1 cellular context compared by ENCODE assay signal in genomic region chr7:50449881-50450690, GRCh38.
TF ChIP-seq lines count a peak whose summit lies in the region.

FIGNL1 (minus strand) TSS chr7:50450350; CDS start chr7:50447287, 3,063 bp downstream.

TF ChIP-seq in HepG2, 621 proteins besides CTCF, POLR2A, EP300 and RAD21 (continued from another document):
- no peak for TF ChIP-seq HMGXB3 (CRISPR knock-in tag; IDR thresholded peaks at IDR 0.05; ENCODE audit: borderline replicate concordance)
- no peak for TF ChIP-seq ZNF790 (CRISPR knock-in tag; IDR thresholded peaks at IDR 0.05; ENCODE audit: borderline replicate concordance)
- TF ChIP-seq NAIF1 (CRISPR knock-in tag; IDR thresholded peaks at IDR 0.05; ENCODE audit: borderline replicate concordance), result peak; percentile 39; the same call in 1 of the 2 replicates
- peak; percentile 55; the same call in 1 of the 2 replicates for TF ChIP-seq NCOA1 (CRISPR knock-in tag; IDR thresholded peaks at IDR 0.05)
- peak; percentile 78; the same call in 1 of the 2 replicates for TF ChIP-seq BCL3 (CRISPR knock-in tag; IDR thresholded peaks at IDR 0.05)
- TF ChIP-seq ZNF781 (CRISPR knock-in tag; IDR thresholded peaks at IDR 0.05; ENCODE audit: borderline replicate concordance, not compliant biosample characterization), result no peak
- TF ChIP-seq SYNCRIP (IDR thresholded peaks at IDR 0.05; ENCODE audit: insufficient read depth, low read depth, low read length), result no peak
- TF ChIP-seq ZNF879 (CRISPR knock-in tag; IDR thresholded peaks at IDR 0.05), result peak; percentile 75; the same call in 1 of the 2 replicates
- TF ChIP-seq ZEB1 (IDR thresholded peaks at IDR 0.05; ENCODE audit: insufficient replicate concordance, low read depth), result peak; percentile 61
- peak; percentile 82; the same call in 1 of the 2 replicates for TF ChIP-seq EEA1 (CRISPR knock-in tag; IDR thresholded peaks at IDR 0.05; ENCODE audit: borderline replicate concordance)
- peak; percentile 80 for TF ChIP-seq ASH2L (IDR thresholded peaks at IDR 0.05; ENCODE audit: insufficient read length, low read depth, low read length)
- no peak for TF ChIP-seq ATAD3A (CRISPR knock-in tag; IDR thresholded peaks at IDR 0.05)
- no peak for TF ChIP-seq MIXL1 (CRISPR knock-in tag; IDR thresholded peaks at IDR 0.05)
- TF ChIP-seq SMAD3 (CRISPR knock-in tag; IDR thresholded peaks at IDR 0.05), result no peak
- TF ChIP-seq ZNF792 (CRISPR knock-in tag; IDR thresholded peaks at IDR 0.05), result no peak
- no peak for TF ChIP-seq ZNF720 (CRISPR knock-in tag; IDR thresholded peaks at IDR 0.05)
- TF ChIP-seq NR0B2 (CRISPR knock-in tag; IDR thresholded peaks at IDR 0.05), result peak; percentile 84; the same call in 1 of the 2 replicates
- no peak for TF ChIP-seq ZNF737 (CRISPR knock-in tag; IDR thresholded peaks at IDR 0.05; ENCODE audit: borderline replicate concordance)
- peak; percentile 65; the same call in 1 of the 2 replicates for TF ChIP-seq TOPORS (CRISPR knock-in tag; IDR thresholded peaks at IDR 0.05)
- no peak; the same call in 1 of the 2 replicates for TF ChIP-seq PRMT3 (CRISPR knock-in tag; IDR thresholded peaks at IDR 0.05; ENCODE audit: borderline replicate concordance, low read depth)
- TF ChIP-seq LRRFIP1 (CRISPR knock-in tag; conservative IDR thresholded peaks at IDR 0.05), result no peak
- no peak for TF ChIP-seq HIC2 (CRISPR knock-in tag; IDR thresholded peaks at IDR 0.05; ENCODE audit: low read depth)
- 0 out of 2 replicates have a peak, but pooled peaks have one; percentile 21 for TF ChIP-seq SNAI1 (CRISPR knock-in tag; IDR thresholded peaks at IDR 0.05; ENCODE audit: borderline replicate concordance)
- no peak for TF ChIP-seq ZNF3 (CRISPR knock-in tag; IDR thresholded peaks at IDR 0.05)
- TF ChIP-seq ZNF530 (CRISPR knock-in tag; IDR thresholded peaks at IDR 0.05; ENCODE audit: low read depth), result no peak
- TF ChIP-seq ADNP (CRISPR knock-in tag; IDR thresholded peaks at IDR 0.05), result no peak
- no peak for TF ChIP-seq MEF2D (CRISPR knock-in tag; IDR thresholded peaks at IDR 0.05)
- no peak for TF ChIP-seq ZBTB44 (CRISPR knock-in tag; IDR thresholded peaks at IDR 0.05)
- TF ChIP-seq BATF2 (CRISPR knock-in tag; IDR thresholded peaks at IDR 0.05), result no peak
- TF ChIP-seq ZNF264 (CRISPR knock-in tag; IDR thresholded peaks at IDR 0.05), result no peak
- TF ChIP-seq GMEB2 (CRISPR knock-in tag; IDR thresholded peaks at IDR 0.05; ENCODE audit: low read depth), result peak; percentile 100
- TF ChIP-seq ZNF317 (CRISPR knock-in tag; IDR thresholded peaks at IDR 0.05), result no peak
- no peak for TF ChIP-seq THAP8 (CRISPR knock-in tag; IDR thresholded peaks at IDR 0.05; ENCODE audit: borderline replicate concordance)
- TF ChIP-seq ZNF282 (IDR thresholded peaks at IDR 0.05; ENCODE audit: partially characterized antibody), result no peak
- peak; percentile 87; the same call in 1 of the 2 replicates for TF ChIP-seq KDM5B (CRISPR knock-in tag; IDR thresholded peaks at IDR 0.05; ENCODE audit: borderline replicate concordance)
- peak; percentile 66 for TF ChIP-seq MED8 (CRISPR knock-in tag; IDR thresholded peaks at IDR 0.05; ENCODE audit: insufficient replicate concordance)
- TF ChIP-seq RORA (CRISPR knock-in tag; IDR thresholded peaks at IDR 0.05), result no peak
- TF ChIP-seq ZMYM4 (CRISPR knock-in tag; IDR thresholded peaks at IDR 0.05), result peak; percentile 97
- no peak; the same call in 1 of the 2 replicates for TF ChIP-seq ZNF7 (CRISPR knock-in tag; IDR thresholded peaks at IDR 0.05)
- no peak for TF ChIP-seq NR1H2 (CRISPR knock-in tag; IDR thresholded peaks at IDR 0.05; ENCODE audit: borderline replicate concordance, low read depth)
- peak; percentile 98; the same call in 1 of the 2 replicates for TF ChIP-seq ZNF598 (CRISPR knock-in tag; IDR thresholded peaks at IDR 0.05; ENCODE audit: borderline replicate concordance)
- no peak for TF ChIP-seq ATM (IDR thresholded peaks at IDR 0.05; ENCODE audit: borderline replicate concordance)
- TF ChIP-seq ZNF501 (CRISPR knock-in tag; IDR thresholded peaks at IDR 0.05), result peak; percentile 68; the same call in 1 of the 2 replicates
- TF ChIP-seq RAD51 (IDR thresholded peaks at IDR 0.05; ENCODE audit: borderline replicate concordance), result no peak
- no peak for TF ChIP-seq HCFC1 (IDR thresholded peaks at IDR 0.05; ENCODE audit: low read depth, low read length)
- no peak for TF ChIP-seq SOX5 (CRISPR knock-in tag; IDR thresholded peaks at IDR 0.05; ENCODE audit: borderline replicate concordance)
